In the genomic region with DNA sequence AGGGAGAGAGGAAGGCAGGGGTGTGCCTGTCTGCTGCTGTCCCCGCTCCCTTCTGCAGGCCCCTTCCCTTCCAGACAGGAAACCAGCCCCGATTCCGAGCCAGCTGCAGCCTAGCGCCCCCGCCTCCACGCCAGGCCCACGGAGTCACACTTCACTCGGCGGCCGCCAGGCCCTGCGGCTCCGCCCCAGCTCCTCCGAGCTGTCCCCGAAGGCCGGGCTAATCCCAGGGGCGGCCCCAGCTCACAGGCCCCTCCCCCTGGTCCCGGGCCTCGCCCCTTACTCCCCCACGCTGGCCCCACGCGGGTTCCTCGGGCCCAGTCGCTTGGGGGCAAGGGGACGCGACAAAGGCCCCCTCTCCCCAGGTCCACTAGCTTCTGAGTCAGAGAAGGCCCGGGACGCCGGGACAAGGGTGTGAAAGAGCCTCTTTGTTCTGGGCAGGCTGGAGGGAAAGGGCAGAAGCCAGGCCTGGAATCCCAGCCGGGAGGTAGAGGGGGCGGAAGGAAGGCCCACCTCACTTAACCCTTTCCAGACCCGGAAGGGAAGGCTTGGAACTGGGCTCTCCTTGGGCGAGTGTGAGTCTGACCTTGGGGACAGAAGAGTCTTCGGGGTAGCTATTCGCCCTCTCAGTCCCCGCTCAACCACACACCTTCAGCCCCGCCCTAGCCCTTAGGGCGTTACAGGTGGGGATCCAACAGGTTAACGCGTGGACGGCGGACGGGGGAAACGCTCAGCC, we compare ENCODE assay signal across 1 cellular context.
TF ChIP-seq lines count a peak whose summit lies in the region.

No MANE protein-coding gene starts in this region.

TF ChIP-seq in HepG2, 621 proteins besides CTCF, POLR2A, EP300 and RAD21 (continued from another document and continues in another):
- TF ChIP-seq MBNL3 (CRISPR knock-in tag; conservative IDR thresholded peaks at IDR 0.05) (no peak), ZMAT3 (CRISPR knock-in tag; conservative IDR thresholded peaks at IDR 0.05) (peak; percentile 92), ETV6 (CRISPR knock-in tag; conservative IDR thresholded peaks at IDR 0.05) (peak; percentile 69), NR2C2 (CRISPR knock-in tag; IDR thresholded peaks at IDR 0.05; ENCODE audit: borderline replicate concordance) (peak; percentile 86), ZNF20 (CRISPR knock-in tag; IDR thresholded peaks at IDR 0.05) (peak; percentile 86; the same call in 1 of the 2 replicates), DPF2 (CRISPR knock-in tag; IDR thresholded peaks at IDR 0.05; ENCODE audit: borderline replicate concordance, low read depth) (peak; percentile 69; the same call in 1 of the 2 replicates), HMGA1 (CRISPR knock-in tag; conservative IDR thresholded peaks at IDR 0.05) (no peak), GLI4 (CRISPR knock-in tag; IDR thresholded peaks at IDR 0.05; ENCODE audit: borderline replicate concordance) (peak; percentile 71; the same call in 1 of the 2 replicates), SALL1 (CRISPR knock-in tag; IDR thresholded peaks at IDR 0.05) (peak; percentile 97), ZNF543 (CRISPR knock-in tag; IDR thresholded peaks at IDR 0.05) (peak; percentile 95), MIER2 (CRISPR knock-in tag; IDR thresholded peaks at IDR 0.05) (peak; percentile 52), NR2F1 (CRISPR knock-in tag; IDR thresholded peaks at IDR 0.05) (peak in 1 of 2 experiments; percentile 69; a peak in 1 of 4 replicates), TBX3 (IDR thresholded peaks at IDR 0.05; ENCODE audit: borderline replicate concordance) (peak; percentile 61; the same call in 1 of the 2 replicates), TARDBP (CRISPR knock-in tag; IDR thresholded peaks at IDR 0.05) (peak; percentile 69), SNAPC2 (CRISPR knock-in tag; IDR thresholded peaks at IDR 0.05) (peak; percentile 68; the same call in 1 of the 2 replicates), SNAI1 (CRISPR knock-in tag; IDR thresholded peaks at IDR 0.05; ENCODE audit: borderline replicate concordance) (0 out of 2 replicates have a peak, but pooled peaks have one; percentile 87), ISX (CRISPR knock-in tag; conservative IDR thresholded peaks at IDR 0.05) (no peak; the same call in 1 of the 2 replicates), PHF21A (CRISPR knock-in tag; IDR thresholded peaks at IDR 0.05) (peak; percentile 95), HDAC1 (CRISPR knock-in tag; IDR thresholded peaks at IDR 0.05) (peak; percentile 95), SUZ12 (IDR thresholded peaks at IDR 0.05; ENCODE audit: low read depth, low read length) (no peak), NKX3-1 (CRISPR knock-in tag; IDR thresholded peaks at IDR 0.05) (peak; percentile 89)
- TF ChIP-seq, protein P1, sequence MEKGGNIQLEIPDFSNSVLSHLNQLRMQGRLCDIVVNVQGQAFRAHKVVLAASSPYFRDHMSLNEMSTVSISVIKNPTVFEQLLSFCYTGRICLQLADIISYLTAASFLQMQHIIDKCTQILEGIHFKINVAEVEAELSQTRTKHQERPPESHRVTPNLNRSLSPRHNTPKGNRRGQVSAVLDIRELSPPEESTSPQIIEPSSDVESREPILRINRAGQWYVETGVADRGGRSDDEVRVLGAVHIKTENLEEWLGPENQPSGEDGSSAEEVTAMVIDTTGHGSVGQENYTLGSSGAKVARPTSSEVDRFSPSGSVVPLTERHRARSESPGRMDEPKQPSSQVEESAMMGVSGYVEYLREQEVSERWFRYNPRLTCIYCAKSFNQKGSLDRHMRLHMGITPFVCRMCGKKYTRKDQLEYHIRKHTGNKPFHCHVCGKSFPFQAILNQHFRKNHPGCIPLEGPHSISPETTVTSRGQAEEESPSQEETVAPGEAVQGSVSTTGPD (CRISPR knock-in tag; IDR thresholded peaks at IDR 0.05) = peak; percentile 8; the same call in 1 of the 2 replicates
- TF ChIP-seq, protein P2, sequence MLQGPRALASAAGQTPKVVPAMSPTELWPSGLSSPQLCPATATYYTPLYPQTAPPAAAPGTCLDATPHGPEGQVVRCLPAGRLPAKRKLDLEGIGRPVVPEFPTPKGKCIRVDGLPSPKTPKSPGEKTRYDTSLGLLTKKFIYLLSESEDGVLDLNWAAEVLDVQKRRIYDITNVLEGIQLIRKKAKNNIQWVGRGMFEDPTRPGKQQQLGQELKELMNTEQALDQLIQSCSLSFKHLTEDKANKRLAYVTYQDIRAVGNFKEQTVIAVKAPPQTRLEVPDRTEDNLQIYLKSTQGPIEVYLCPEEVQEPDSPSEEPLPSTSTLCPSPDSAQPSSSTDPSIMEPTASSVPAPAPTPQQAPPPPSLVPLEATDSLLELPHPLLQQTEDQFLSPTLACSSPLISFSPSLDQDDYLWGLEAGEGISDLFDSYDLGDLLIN (CRISPR knock-in tag; IDR thresholded peaks at IDR 0.05; ENCODE audit: borderline replicate concordance) = peak; percentile 33; the same call in 1 of the 2 replicates
- TF ChIP-seq, protein P3, sequence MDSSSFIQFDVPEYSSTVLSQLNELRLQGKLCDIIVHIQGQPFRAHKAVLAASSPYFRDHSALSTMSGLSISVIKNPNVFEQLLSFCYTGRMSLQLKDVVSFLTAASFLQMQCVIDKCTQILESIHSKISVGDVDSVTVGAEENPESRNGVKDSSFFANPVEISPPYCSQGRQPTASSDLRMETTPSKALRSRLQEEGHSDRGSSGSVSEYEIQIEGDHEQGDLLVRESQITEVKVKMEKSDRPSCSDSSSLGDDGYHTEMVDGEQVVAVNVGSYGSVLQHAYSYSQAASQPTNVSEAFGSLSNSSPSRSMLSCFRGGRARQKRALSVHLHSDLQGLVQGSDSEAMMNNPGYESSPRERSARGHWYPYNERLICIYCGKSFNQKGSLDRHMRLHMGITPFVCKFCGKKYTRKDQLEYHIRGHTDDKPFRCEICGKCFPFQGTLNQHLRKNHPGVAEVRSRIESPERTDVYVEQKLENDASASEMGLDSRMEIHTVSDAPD (CRISPR knock-in tag; IDR thresholded peaks at IDR 0.05) = no peak; the same call in 1 of the 2 replicates
- TF ChIP-seq, protein P4, sequence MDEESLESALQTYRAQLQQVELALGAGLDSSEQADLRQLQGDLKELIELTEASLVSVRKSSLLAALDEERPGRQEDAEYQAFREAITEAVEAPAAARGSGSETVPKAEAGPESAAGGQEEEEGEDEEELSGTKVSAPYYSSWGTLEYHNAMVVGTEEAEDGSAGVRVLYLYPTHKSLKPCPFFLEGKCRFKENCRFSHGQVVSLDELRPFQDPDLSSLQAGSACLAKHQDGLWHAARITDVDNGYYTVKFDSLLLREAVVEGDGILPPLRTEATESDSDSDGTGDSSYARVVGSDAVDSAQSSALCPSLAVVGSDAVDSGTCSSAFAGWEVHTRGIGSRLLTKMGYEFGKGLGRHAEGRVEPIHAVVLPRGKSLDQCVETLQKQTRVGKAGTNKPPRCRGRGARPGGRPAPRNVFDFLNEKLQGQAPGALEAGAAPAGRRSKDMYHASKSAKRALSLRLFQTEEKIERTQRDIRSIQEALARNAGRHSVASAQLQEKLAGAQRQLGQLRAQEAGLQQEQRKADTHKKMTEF (CRISPR knock-in tag; IDR thresholded peaks at IDR 0.05) = peak; percentile 97
- TF ChIP-seq, protein P5, sequence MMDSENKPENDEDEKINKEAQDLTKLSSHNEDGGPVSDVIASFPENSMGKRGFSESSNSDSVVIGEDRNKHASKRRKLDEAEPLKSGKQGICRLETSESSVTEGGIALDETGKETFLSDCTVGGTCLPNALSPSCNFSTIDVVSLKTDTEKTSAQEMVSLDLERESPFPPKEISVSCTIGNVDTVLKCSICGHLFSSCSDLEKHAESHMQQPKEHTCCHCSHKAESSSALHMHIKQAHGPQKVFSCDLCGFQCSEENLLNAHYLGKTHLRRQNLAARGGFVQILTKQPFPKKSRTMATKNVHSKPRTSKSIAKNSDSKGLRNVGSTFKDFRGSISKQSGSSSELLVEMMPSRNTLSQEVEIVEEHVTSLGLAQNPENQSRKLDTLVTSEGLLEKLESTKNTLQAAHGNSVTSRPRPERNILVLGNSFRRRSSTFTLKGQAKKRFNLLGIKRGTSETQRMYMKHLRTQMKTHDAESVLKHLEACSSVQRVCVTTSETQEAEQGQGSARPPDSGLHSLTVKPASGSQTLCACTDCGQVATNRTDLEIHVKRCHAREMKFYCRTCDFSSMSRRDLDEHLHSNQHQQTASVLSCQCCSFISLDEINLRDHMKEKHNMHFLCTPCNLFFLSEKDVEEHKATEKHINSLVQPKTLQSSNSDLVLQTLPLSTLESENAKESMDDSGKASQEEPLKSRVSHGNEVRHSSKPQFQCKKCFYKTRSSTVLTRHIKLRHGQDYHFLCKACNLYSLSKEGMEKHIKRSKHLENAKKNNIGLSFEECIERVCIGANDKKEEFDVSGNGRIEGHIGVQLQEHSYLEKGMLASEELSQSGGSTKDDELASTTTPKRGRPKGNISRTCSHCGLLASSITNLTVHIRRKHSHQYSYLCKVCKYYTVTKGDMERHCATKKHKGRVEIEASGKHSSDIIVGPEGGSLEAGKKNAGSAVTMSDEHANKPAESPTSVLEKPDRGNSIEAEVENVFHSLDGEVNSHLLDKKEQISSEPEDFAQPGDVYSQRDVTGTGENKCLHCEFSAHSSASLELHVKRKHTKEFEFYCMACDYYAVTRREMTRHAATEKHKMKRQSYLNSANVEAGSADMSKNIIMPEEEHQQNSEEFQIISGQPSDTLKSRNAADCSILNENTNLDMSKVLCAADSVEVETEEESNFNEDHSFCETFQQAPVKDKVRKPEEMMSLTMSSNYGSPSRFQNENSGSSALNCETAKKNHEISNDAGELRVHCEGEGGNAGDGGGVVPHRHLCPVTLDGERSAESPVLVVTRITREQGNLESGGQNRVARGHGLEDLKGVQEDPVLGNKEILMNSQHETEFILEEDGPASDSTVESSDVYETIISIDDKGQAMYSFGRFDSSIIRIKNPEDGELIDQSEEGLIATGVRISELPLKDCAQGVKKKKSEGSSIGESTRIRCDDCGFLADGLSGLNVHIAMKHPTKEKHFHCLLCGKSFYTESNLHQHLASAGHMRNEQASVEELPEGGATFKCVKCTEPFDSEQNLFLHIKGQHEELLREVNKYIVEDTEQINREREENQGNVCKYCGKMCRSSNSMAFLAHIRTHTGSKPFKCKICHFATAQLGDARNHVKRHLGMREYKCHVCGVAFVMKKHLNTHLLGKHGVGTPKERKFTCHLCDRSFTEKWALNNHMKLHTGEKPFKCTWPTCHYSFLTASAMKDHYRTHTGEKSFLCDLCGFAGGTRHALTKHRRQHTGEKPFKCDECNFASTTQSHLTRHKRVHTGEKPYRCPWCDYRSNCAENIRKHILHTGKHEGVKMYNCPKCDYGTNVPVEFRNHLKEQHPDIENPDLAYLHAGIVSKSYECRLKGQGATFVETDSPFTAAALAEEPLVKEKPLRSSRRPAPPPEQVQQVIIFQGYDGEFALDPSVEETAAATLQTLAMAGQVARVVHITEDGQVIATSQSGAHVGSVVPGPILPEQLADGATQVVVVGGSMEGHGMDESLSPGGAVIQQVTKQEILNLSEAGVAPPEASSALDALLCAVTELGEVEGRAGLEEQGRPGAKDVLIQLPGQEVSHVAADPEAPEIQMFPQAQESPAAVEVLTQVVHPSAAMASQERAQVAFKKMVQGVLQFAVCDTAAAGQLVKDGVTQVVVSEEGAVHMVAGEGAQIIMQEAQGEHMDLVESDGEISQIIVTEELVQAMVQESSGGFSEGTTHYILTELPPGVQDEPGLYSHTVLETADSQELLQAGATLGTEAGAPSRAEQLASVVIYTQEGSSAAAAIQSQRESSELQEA (CRISPR knock-in tag; IDR thresholded peaks at IDR 0.05; ENCODE audit: not compliant biosample characterization) = peak; percentile 95
- TF ChIP-seq, protein P6, sequence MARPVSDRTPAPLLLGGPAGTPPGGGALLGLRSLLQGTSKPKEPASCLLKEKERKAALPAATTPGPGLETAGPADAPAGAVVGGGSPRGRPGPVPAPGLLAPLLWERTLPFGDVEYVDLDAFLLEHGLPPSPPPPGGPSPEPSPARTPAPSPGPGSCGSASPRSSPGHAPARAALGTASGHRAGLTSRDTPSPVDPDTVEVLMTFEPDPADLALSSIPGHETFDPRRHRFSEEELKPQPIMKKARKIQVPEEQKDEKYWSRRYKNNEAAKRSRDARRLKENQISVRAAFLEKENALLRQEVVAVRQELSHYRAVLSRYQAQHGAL (CRISPR knock-in tag; IDR thresholded peaks at IDR 0.05; ENCODE audit: not compliant biosample characterization) = no peak
- TF ChIP-seq, protein P7, sequence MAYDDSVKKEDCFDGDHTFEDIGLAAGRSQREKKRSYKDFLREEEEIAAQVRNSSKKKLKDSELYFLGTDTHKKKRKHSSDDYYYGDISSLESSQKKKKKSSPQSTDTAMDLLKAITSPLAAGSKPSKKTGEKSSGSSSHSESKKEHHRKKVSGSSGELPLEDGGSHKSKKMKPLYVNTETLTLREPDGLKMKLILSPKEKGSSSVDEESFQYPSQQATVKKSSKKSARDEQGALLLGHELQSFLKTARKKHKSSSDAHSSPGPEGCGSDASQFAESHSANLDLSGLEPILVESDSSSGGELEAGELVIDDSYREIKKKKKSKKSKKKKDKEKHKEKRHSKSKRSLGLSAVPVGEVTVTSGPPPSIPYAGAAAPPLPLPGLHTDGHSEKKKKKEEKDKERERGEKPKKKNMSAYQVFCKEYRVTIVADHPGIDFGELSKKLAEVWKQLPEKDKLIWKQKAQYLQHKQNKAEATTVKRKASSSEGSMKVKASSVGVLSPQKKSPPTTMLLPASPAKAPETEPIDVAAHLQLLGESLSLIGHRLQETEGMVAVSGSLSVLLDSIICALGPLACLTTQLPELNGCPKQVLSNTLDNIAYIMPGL (CRISPR knock-in tag; IDR thresholded peaks at IDR 0.05; ENCODE audit: borderline replicate concordance in 1 of 2, low read depth in 1 of 2) = peak; percentile 88 to 97
- TF ChIP-seq, protein P8, sequence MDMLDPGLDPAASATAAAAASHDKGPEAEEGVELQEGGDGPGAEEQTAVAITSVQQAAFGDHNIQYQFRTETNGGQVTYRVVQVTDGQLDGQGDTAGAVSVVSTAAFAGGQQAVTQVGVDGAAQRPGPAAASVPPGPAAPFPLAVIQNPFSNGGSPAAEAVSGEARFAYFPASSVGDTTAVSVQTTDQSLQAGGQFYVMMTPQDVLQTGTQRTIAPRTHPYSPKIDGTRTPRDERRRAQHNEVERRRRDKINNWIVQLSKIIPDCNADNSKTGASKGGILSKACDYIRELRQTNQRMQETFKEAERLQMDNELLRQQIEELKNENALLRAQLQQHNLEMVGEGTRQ (IDR thresholded peaks at IDR 0.05; ENCODE audit: low read depth, low read length) = no peak
- TF ChIP-seq, protein P8 (CRISPR knock-in tag; IDR thresholded peaks at IDR 0.05; ENCODE audit: borderline replicate concordance) = no peak; the same call in 1 of the 2 replicates
- TF ChIP-seq, protein P9, sequence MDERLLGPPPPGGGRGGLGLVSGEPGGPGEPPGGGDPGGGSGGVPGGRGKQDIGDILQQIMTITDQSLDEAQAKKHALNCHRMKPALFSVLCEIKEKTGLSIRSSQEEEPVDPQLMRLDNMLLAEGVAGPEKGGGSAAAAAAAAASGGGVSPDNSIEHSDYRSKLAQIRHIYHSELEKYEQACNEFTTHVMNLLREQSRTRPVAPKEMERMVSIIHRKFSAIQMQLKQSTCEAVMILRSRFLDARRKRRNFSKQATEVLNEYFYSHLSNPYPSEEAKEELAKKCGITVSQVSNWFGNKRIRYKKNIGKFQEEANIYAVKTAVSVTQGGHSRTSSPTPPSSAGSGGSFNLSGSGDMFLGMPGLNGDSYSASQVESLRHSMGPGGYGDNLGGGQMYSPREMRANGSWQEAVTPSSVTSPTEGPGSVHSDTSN (CRISPR knock-in tag; IDR thresholded peaks at IDR 0.05) = no peak
